22 cellular contexts compared by ENCODE assay signal in the genomic region with DNA sequence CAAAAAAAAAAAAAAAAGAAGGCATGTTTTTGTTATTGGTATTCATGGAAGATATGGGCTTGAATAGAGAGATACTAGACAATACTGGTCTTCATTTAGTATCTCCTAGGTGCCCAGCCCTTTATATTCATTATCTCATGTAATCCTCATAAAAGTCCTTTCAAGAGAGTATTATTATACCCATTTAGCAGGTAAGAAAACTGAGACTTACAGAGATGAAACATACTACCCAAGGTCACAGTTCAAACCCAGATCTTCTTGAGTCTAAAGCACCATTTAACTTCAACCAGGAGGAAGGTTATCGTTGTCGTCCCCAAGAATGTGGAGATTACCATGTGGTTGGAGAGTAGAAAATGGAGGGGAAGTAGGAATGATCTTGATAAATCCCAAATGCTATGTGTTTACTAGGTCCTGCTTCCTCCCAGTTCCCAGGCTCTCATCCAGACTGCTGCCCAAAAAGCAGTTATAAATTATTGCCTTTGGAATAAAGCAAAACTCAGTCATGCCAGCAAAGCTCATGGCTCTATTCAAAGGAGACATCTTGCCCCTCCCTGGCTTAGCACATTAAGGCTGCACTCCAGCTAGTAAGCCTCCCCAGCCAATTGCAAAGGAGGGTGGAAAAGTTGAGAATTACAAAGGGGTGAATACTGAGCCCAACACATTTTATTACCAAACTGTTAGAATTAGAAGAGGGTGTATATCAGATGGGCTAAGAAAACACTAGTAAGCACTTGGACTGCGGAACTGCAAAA.
DNase-seq lines count a peak whose midpoint lies in the region; ATAC-seq, FAIRE-seq and TF ChIP-seq lines count a peak whose summit lies in the region.
"Had no signal": no experiment of that assay in that cellular context is flagged by ENCODE, and none has a peak within 500 bp of the region (broad histone marks: within the 10 kb centered on the region; RNA-seq: fewer than 3 reads in every experiment).

No MANE protein-coding gene starts in this region.

- H3K4me3 ChIP-seq in colonic mucosa = no peak overlapping the region
- H3K4me3 ChIP-seq: A549, heart left ventricle, lung, pancreas, SK-N-MC, smooth muscle cell had no signal

- H3K4me1 ChIP-seq in colonic mucosa = no peaks in the 10 kb centered on the region
- H3K4me1 ChIP-seq: A549 had no signal

- no peak for ATAC-seq in activated naive CD8-positive, alpha-beta T cell treated with anti-CD3 and anti-CD28 coated beads, Interleukin-2, amount 50 U/mL, for 24 hours
- ATAC-seq in HG03025 (IDR thresholded peaks at IDR 0.05; ENCODE audit: low FRiP score, unreplicated experiment) = no peak
- ATAC-seq: A549, heart left ventricle had no signal

- no peaks in the 10 kb centered on the region for H3K9me3 ChIP-seq in colonic mucosa
- H3K9me3 ChIP-seq: A549, heart left ventricle, pancreas had no signal

- intact Hi-C loops in colonic mucosa (cut with DNase I) = loop anchor here (10.0 kb wide), 1 partner anchor 95 kb away; no protein-coding TSS in a partner anchor

- no peak overlapping the region for H3K9ac ChIP-seq in colonic mucosa (ENCODE audit: low read depth in 2 of 2, low read length in 2 of 2)

- no peak for DNase-seq in activated naive CD8-positive, alpha-beta T cell treated with anti-CD3 and anti-CD28 coated beads for 36 hours
- no peak for DNase-seq in activated naive CD8-positive, alpha-beta T cell treated with anti-CD3 and anti-CD28 coated beads, Interleukin-2, amount 50 U/mL, for 24 hours
- DNase-seq in colonic mucosa (peak; percentile 29), mesothelial cell of epicardium (ENCODE audit: low spot score in 2 of 2, unreplicated experiment in 2 of 2) (no peak), ureter (ENCODE audit: low spot score) (peak; percentile 65), kidney glomerular epithelial cell (lab: John Stamatoyannopoulos, UW) (no peak), D721Med (ENCODE audit: insufficient read length, low spot score) (no peak)
- DNase-seq: activated CD4-positive, CD25-positive, alpha-beta regulatory T cell; DMS153; erythroblast; heart left ventricle; HFFc6; pancreas; stimulated activated CD4-positive, alpha-beta T cell treated with anti-CD3 and anti-CD28 coated beads, Interleukin-4, amount 100 ng/mL, for 24 hours had no signal

- H3K4me1 Mint-ChIP-seq in activated naive CD8-positive, alpha-beta T cell treated with anti-CD3 and anti-CD28 coated beads for 36 hours = peaks cover 28% of the 10 kb centered on the region
- H3K4me1 Mint-ChIP-seq in activated naive CD8-positive, alpha-beta T cell treated with anti-CD3 and anti-CD28 coated beads, Interleukin-2, amount 50 U/mL, for 24 hours = peaks cover 66% of the 10 kb centered on the region
- H3K4me1 Mint-ChIP-seq in mesothelial cell of epicardium = peaks cover 25% of the 10 kb centered on the region

- no peak overlapping the region for H3K27ac ChIP-seq in colonic mucosa
- H3K27ac ChIP-seq: A549, C4-2B, heart left ventricle, pancreas had no signal

- no peaks in the 10 kb centered on the region for H3K27me3 Mint-ChIP-seq in activated naive CD8-positive, alpha-beta T cell treated with anti-CD3 and anti-CD28 coated beads for 36 hours
- no peaks in the 10 kb centered on the region for H3K27me3 Mint-ChIP-seq in activated naive CD8-positive, alpha-beta T cell treated with anti-CD3 and anti-CD28 coated beads, Interleukin-2, amount 50 U/mL, for 24 hours
- no peaks in the 10 kb centered on the region for H3K27me3 Mint-ChIP-seq in mesothelial cell of epicardium (ENCODE audit: low read depth)

- H3K27ac Mint-ChIP-seq in activated naive CD8-positive, alpha-beta T cell treated with anti-CD3 and anti-CD28 coated beads for 36 hours = peak overlapping the region; percentile 20
- no peak overlapping the region for H3K27ac Mint-ChIP-seq in activated naive CD8-positive, alpha-beta T cell treated with anti-CD3 and anti-CD28 coated beads, Interleukin-2, amount 50 U/mL, for 24 hours
- H3K27ac Mint-ChIP-seq in mesothelial cell of epicardium = peak overlapping the region; percentile 44
- H3K27ac Mint-ChIP-seq: HFFc6 had no signal

- no peak for FAIRE-seq in D721Med (lab: Jason Lieb, UNC)
- FAIRE-seq: A549, GM12892, pancreas had no signal

- TF ChIP-seq CTCF in colonic mucosa (IDR thresholded peaks at IDR 0.05) (no peak), mesothelial cell of epicardium (IDR thresholded peaks at IDR 0.05; ENCODE audit: unreplicated experiment) (no peak), D721Med (IDR thresholded peaks at IDR 0.05; ENCODE audit: insufficient read depth, missing control alignments) (no peak)

- no peaks in the 10 kb centered on the region for H3K27me3 ChIP-seq in colonic mucosa
- H3K27me3 ChIP-seq: heart left ventricle, pancreas had no signal

- no peak overlapping the region for H3K4me3 Mint-ChIP-seq in activated naive CD8-positive, alpha-beta T cell treated with anti-CD3 and anti-CD28 coated beads for 36 hours
- no peak overlapping the region for H3K4me3 Mint-ChIP-seq in activated naive CD8-positive, alpha-beta T cell treated with anti-CD3 and anti-CD28 coated beads, Interleukin-2, amount 50 U/mL, for 24 hours
- H3K4me3 Mint-ChIP-seq in mesothelial cell of epicardium = no peak overlapping the region
- H3K4me3 Mint-ChIP-seq: HFFc6, IgD-negative memory B cell had no signal

- no peaks in the 10 kb centered on the region for H3K9me3 Mint-ChIP-seq in activated naive CD8-positive, alpha-beta T cell treated with anti-CD3 and anti-CD28 coated beads for 36 hours
- H3K9me3 Mint-ChIP-seq in activated naive CD8-positive, alpha-beta T cell treated with anti-CD3 and anti-CD28 coated beads, Interleukin-2, amount 50 U/mL, for 24 hours = peaks cover 4% of the 10 kb centered on the region
- peaks cover 5% of the 10 kb centered on the region for H3K9me3 Mint-ChIP-seq in mesothelial cell of epicardium
- H3K9me3 Mint-ChIP-seq: HFFc6, IgD-negative memory B cell had no signal

- no peaks in the 10 kb centered on the region for H3K36me3 Mint-ChIP-seq in activated naive CD8-positive, alpha-beta T cell treated with anti-CD3 and anti-CD28 coated beads for 36 hours
- H3K36me3 Mint-ChIP-seq in activated naive CD8-positive, alpha-beta T cell treated with anti-CD3 and anti-CD28 coated beads, Interleukin-2, amount 50 U/mL, for 24 hours (ENCODE audit: low read depth) = no peaks in the 10 kb centered on the region
- no peaks in the 10 kb centered on the region for H3K36me3 Mint-ChIP-seq in mesothelial cell of epicardium
- H3K36me3 Mint-ChIP-seq: IgD-negative memory B cell had no signal

- no peaks in the 10 kb centered on the region for H3K36me3 ChIP-seq in colonic mucosa
- H3K36me3 ChIP-seq: heart left ventricle, pancreas had no signal

Comparison
In these comparisons a context has a peak if more than half of its experiments do, and no peak if none do; other contexts are left out.
1. DNase-seq: peak in colonic mucosa (single experiment) and ureter (single experiment); none in activated naive CD8-positive, alpha-beta T cell treated with anti-CD3 and anti-CD28 coated beads for 36 hours (single experiment), activated naive CD8-positive, alpha-beta T cell treated with anti-CD3 and anti-CD28 coated beads, Interleukin-2, amount 50 U/mL, for 24 hours (single experiment), mesothelial cell of epicardium (0 of 2), kidney glomerular epithelial cell (single experiment) and D721Med (single experiment).